ENCODE assay signal across 9 cellular contexts in genomic region chr17:50550661-50551432, GRCh38. TPM values are rescaled to one million over a fixed set of nuclear protein-coding genes. Genes with fewer than 3 reads are reported as not detected.
DNase-seq lines count a peak whose midpoint lies in the region; ATAC-seq and TF ChIP-seq lines count a peak whose summit lies in the region.
"Had no signal": no experiment of that assay in that cellular context is flagged by ENCODE, and none has a peak within 500 bp of the region (broad histone marks: within the 10 kb centered on the region; RNA-seq: fewer than 3 reads in every experiment).

No MANE protein-coding gene starts in this region.

- ATAC-seq in effector memory CD8-positive, alpha-beta T cell (replicated peaks) = no peak

- H3K36me3 ChIP-seq in tibial artery = peaks cover 3 to 59% (median 37%) of the 10 kb centered on the region in 3 donors

- no peak overlapping the region for H3K27ac Mint-ChIP-seq in MCF 10A (ENCODE audit: low read depth, unreplicated experiment)
- H3K27ac Mint-ChIP-seq in effector memory CD8-positive, alpha-beta T cell = no peak overlapping the region

- H3K9me3 ChIP-seq in tibial artery = no peaks in the 10 kb centered on the region

- peaks cover 0 to 17% (median 10%) of the 10 kb centered on the region in 4 donors for H3K4me1 ChIP-seq in tibial artery

- H3K4me3 Mint-ChIP-seq in MCF 10A (ENCODE audit: unreplicated experiment) = no peak overlapping the region
- H3K4me3 Mint-ChIP-seq in effector memory CD8-positive, alpha-beta T cell = no peak overlapping the region

- H3K4me1 Mint-ChIP-seq in MCF 10A (ENCODE audit: insufficient read depth, unreplicated experiment) = peaks cover 6% of the 10 kb centered on the region
- H3K4me1 Mint-ChIP-seq in effector memory CD8-positive, alpha-beta T cell (ENCODE audit: low read depth in 2 of 2) = peaks cover 8 to 12% of the 10 kb centered on the region in 2 donors

- DNase-seq in NOMO-1 treated with DMSO at 0.1 percent for 48 hours (lab: John Stamatoyannopoulos, UW; ENCODE audit: unreplicated experiment) (peak; percentile 45), NOMO-1 treated with dmso at 0.1 percent for 144 hours (lab: John Stamatoyannopoulos, UW; ENCODE audit: unreplicated experiment) (no peak), NCI-H510A (lab: John Stamatoyannopoulos, UW) (peak; percentile 68), MCF 10A (ENCODE audit: unreplicated experiment) (peak; percentile 64), kidney glomerular epithelial cell (lab: John Stamatoyannopoulos, UW) (peak; percentile 48), tibial artery (peak; percentile 84 to 90), cortex of kidney (lab: John Stamatoyannopoulos, UW) (no peak)
- DNase-seq in effector memory CD8-positive, alpha-beta T cell = no peak

- H3K4me3 ChIP-seq in tibial artery = no peak overlapping the region

- intact Hi-C loops in MCF 10A (cut with micrococcal nuclease) (no loop called here), tibial artery (cut with DNase I; ENCODE audit: low total_unique reads) (loop anchor here (5.0 kb wide), 1 partner anchor 136 kb away; no protein-coding TSS in a partner anchor)

- peak overlapping the region in 1 of 2 donors; percentile 18 for H3K27ac ChIP-seq in tibial artery

- peaks cover 6% of the 10 kb centered on the region for H3K36me3 Mint-ChIP-seq in MCF 10A (ENCODE audit: insufficient read depth, unreplicated experiment)
- H3K36me3 Mint-ChIP-seq in effector memory CD8-positive, alpha-beta T cell (ENCODE audit: insufficient read depth) = peaks cover 7% of the 10 kb centered on the region

- H3K27me3 ChIP-seq in tibial artery = peaks cover 0 to under 1% of the 10 kb centered on the region in 2 donors

- no peaks in the 10 kb centered on the region for H3K9me3 Mint-ChIP-seq in MCF 10A (ENCODE audit: unreplicated experiment)
- no peaks in the 10 kb centered on the region for H3K9me3 Mint-ChIP-seq in effector memory CD8-positive, alpha-beta T cell

- no TSS peak for BruUV-seq in MCF 10A (replicated peaks; lab: Mats Ljungman, UMichigan)

- POLR2A ChIA-PET in MCF 10A (lab: Yijun Ruan, JAX) = interaction anchor here (0.6 kb wide), 1 partner anchor 128 kb away, joined by 3 read pairs; no protein-coding TSS in a partner anchor

- CTCF ChIA-PET in MCF 10A (lab: Yijun Ruan, JAX) = interaction anchor here (0.6 to 3.2 kb wide), 16 partner anchors 9 to 292 kb away, joined by 3 to 23 read pairs (median 4); no protein-coding TSS in a partner anchor

- TF ChIP-seq CTCF in MCF 10A (IDR thresholded peaks at IDR 0.05; ENCODE audit: unreplicated experiment) (peak; percentile 54), tibial artery (IDR thresholded peaks at IDR 0.05) (peak; percentile 89 to 93)

- no peaks in the 10 kb centered on the region for H3K27me3 Mint-ChIP-seq in MCF 10A (ENCODE audit: insufficient read depth, unreplicated experiment)
- H3K27me3 Mint-ChIP-seq in effector memory CD8-positive, alpha-beta T cell = no peaks in the 10 kb centered on the region

RNA-seq across cellular contexts. Expression of gene SPATA20, which starts 3.9 kb away (rescaled TPM):
- 35.3 and 39.4 TPM in 2 replicates for total RNA-seq in MCF 10A (2022)

RNA-seq across cellular contexts. Expression of gene CACNA1G, which starts 9.7 kb away (rescaled TPM):
- not detected in 2 replicates for total RNA-seq in MCF 10A (2022)

RNA-seq across cellular contexts. Expression of gene EPN3, which starts 18.3 kb away (rescaled TPM):
- 2.1 and 4.4 TPM in 2 replicates for total RNA-seq in MCF 10A (2022)
- total RNA-seq: subcutaneous adipose tissue had no signal

RNA-seq across cellular contexts. Expression of gene MYCBPAP, which starts 42.6 kb away (rescaled TPM):
- 0.19 TPM in 1 of 2 replicates, not detected in the other for total RNA-seq in MCF 10A (2022)

Comparison
In these comparisons a context has a peak if more than half of its experiments do, and no peak if none do; other contexts are left out.
1. DNase-seq: peak in NOMO-1 treated with DMSO at 0.1 percent for 48 hours (single experiment), NCI-H510A (single experiment), MCF 10A (single experiment), kidney glomerular epithelial cell (single experiment) and tibial artery (2 of 2); none in NOMO-1 treated with dmso at 0.1 percent for 144 hours (single experiment), effector memory CD8-positive, alpha-beta T cell (0 of 3) and cortex of kidney (single experiment).